Comparison of ENCODE assay signal across 10 cellular contexts in genomic region chr17:36935681-36936454, GRCh38. TPM values are rescaled to one million over a fixed set of nuclear protein-coding genes. Genes with fewer than 3 reads are reported as not detected.
DNase-seq lines count a peak whose midpoint lies in the region; ATAC-seq and TF ChIP-seq lines count a peak whose summit lies in the region.
"Had no signal": no experiment of that assay in that cellular context is flagged by ENCODE, and none has a peak within 500 bp of the region (broad histone marks: within the 10 kb centered on the region; RNA-seq: fewer than 3 reads in every experiment).

No MANE protein-coding gene starts in this region.

- TF ChIP-seq CTCF in natural killer cell (IDR thresholded peaks at IDR 0.05) = no peak

- DNase-seq in Caki2 (ENCODE audit: low read depth) = peak; percentile 74
- DNase-seq in Jurkat, Clone E6-1 (ENCODE audit: low read depth, low spot score) = no peak
- peak; percentile 23 for DNase-seq in astrocyte of the hippocampus (ENCODE audit: low read depth, low spot score)
- DNase-seq in natural killer cell = no peak

- no peaks in the 10 kb centered on the region for H3K36me3 Mint-ChIP-seq in natural killer cell

- peaks cover 52 to 80% of the 10 kb centered on the region in 2 donors for H3K4me1 Mint-ChIP-seq in natural killer cell

- H3K4me3 ChIP-seq in Jurkat, Clone E6-1 (ENCODE audit: low read length) = peak overlapping the region; percentile 35

- peak overlapping the region; percentile 76 for H3K4me3 Mint-ChIP-seq in natural killer cell

- no peak for ATAC-seq in natural killer cell
- no peak for ATAC-seq in HG02884 (IDR thresholded peaks at IDR 0.05; ENCODE audit: unreplicated experiment)
- ATAC-seq in GM19023 (IDR thresholded peaks at IDR 0.05; ENCODE audit: unreplicated experiment) = no peak
- no peak for ATAC-seq in GM21526 (IDR thresholded peaks at IDR 0.05; ENCODE audit: low FRiP score, unreplicated experiment)
- no peak for ATAC-seq in HG03460 (IDR thresholded peaks at IDR 0.05; ENCODE audit: unreplicated experiment)
- ATAC-seq: Right ventricle myocardium inferior had no signal

- in situ Hi-C loops in Caki2 (cut with HindIII; ENCODE audit: low pct_unique_long_range_greater_than_20kb, low sequenced_read_pairs) = no loop called here

- no peaks in the 10 kb centered on the region for H3K9me3 Mint-ChIP-seq in natural killer cell

- intact Hi-C loops in natural killer cell (cut with micrococcal nuclease) = loop anchor here (2.0 kb wide), 1 partner anchor 13 kb away; the partner anchor contains the start of gene AATF

- no peak overlapping the region for H3K27ac Mint-ChIP-seq in natural killer cell

- peaks cover 70 to 81% of the 10 kb centered on the region in 2 donors for H3K27me3 Mint-ChIP-seq in natural killer cell (ENCODE audit: low read depth in 2 of 2)

RNA-seq across cellular contexts. Expression of gene LHX1, which starts 1.4 kb away (rescaled TPM):
- 4.0 and 6.9 TPM in 2 replicates for total RNA-seq in Caki2 (2014; rRNA removed; shearing (Covaris generic); ENCODE audit: low replicate concordance)
- polyA plus RNA-seq in Jurkat, Clone E6-1 (2012; ENCODE audit: insufficient read depth, insufficient read length) = 1.6 TPM
- total RNA-seq in natural killer cell = not detected
- total RNA-seq: Right ventricle myocardium inferior had no signal
- polyA plus RNA-seq: esophagus had no signal

RNA-seq across cellular contexts. Expression of gene AATF, which starts 12.9 kb away (rescaled TPM):
- total RNA-seq in Caki2 (2014; rRNA removed; shearing (Covaris generic); ENCODE audit: low replicate concordance) = 49.9 and 72.7 TPM in 2 replicates
- polyA plus RNA-seq in Jurkat, Clone E6-1 (2012; ENCODE audit: insufficient read depth, insufficient read length) = 88.6 TPM
- total RNA-seq in natural killer cell = 10 to 100 TPM; 60.1 to 67.2 (median 63.2) TPM

Comparison
In these comparisons a context has a peak if more than half of its experiments do, and no peak if none do; other contexts are left out.
1. DNase-seq: peak in Caki2 (single experiment) and astrocyte of the hippocampus (single experiment); none in Jurkat, Clone E6-1 (single experiment) and natural killer cell (single experiment).